ENCODE assay signal across 10 cellular contexts in the genomic region with DNA sequence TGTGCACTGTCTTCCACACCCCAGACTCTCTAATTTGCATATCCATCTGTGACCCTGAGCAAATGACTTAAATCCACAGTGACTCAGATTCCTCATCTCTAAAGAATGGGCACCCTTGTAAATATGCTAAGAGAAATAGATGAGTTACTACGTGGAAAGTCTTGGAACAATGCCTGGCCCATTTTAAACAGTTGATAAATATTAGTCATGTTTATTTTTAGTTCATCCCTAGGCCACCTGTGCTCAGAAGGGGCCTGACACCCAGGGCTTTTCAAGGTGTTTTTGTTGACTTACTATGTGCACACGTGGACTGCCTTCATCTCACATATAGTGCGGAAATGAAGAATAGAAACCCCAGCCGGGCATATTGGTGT. TPM values are rescaled to one million over a fixed set of nuclear protein-coding genes. Genes with fewer than 3 reads are reported as not detected.
DNase-seq lines count a peak whose midpoint lies in the region; ATAC-seq and TF ChIP-seq lines count a peak whose summit lies in the region.
"Had no signal": no experiment of that assay in that cellular context is flagged by ENCODE, and none has a peak within 500 bp of the region (broad histone marks: within the 10 kb centered on the region; RNA-seq: fewer than 3 reads in every experiment).

No MANE protein-coding gene starts in this region.

- intact Hi-C loops in Caco-2 (cut with micrococcal nuclease; ENCODE audit: unreplicated experiment), result no loop called here

- ATAC-seq in effector memory CD8-positive, alpha-beta T cell (replicated peaks), result no peak

- POLR2A ChIA-PET in Caco-2 (lab: Charles Lee), result no interaction called here

- H3K27me3 ChIP-seq in Caco-2 (replicated peaks; ENCODE audit: control insufficient read depth, insufficient read depth, low read length) (no peaks in the 10 kb centered on the region), brain microvascular endothelial cell (replicated peaks) (no peaks in the 10 kb centered on the region)

- H3K4me1 Mint-ChIP-seq in Caco-2 (ENCODE audit: low read depth, unreplicated experiment) (peaks cover 19% of the 10 kb centered on the region), mesothelial cell of epicardium (peaks cover 22% of the 10 kb centered on the region)
- H3K4me1 Mint-ChIP-seq in activated T-cell treated with anti-CD3 and anti-CD28 coated beads, Interleukin-2, amount 50 U/mL, for 24 hours (ENCODE audit: low read depth), result peaks cover 4% of the 10 kb centered on the region
- peaks cover 4 to 5% of the 10 kb centered on the region in 2 donors for H3K4me1 Mint-ChIP-seq in effector memory CD8-positive, alpha-beta T cell (ENCODE audit: low read depth in 2 of 2)

- no peaks in the 10 kb centered on the region for H3K36me3 ChIP-seq in Caco-2 (ENCODE audit: control insufficient read depth, insufficient read depth, low read length)
- H3K36me3 ChIP-seq in brain microvascular endothelial cell (replicated peaks), result no peaks in the 10 kb centered on the region

- in situ Hi-C loops in brain microvascular endothelial cell (cut with HindIII; ENCODE audit: low pct_ligation_motif_present, low sequenced_read_pairs), result no loop called here

- H3K27ac Mint-ChIP-seq in Caco-2 (ENCODE audit: unreplicated experiment) (peak overlapping the region; percentile 36), mesothelial cell of epicardium (peak overlapping the region; percentile 84)
- no peak overlapping the region for H3K27ac Mint-ChIP-seq in activated T-cell treated with anti-CD3 and anti-CD28 coated beads, Interleukin-2, amount 50 U/mL, for 24 hours
- no peak overlapping the region for H3K27ac Mint-ChIP-seq in effector memory CD8-positive, alpha-beta T cell
- H3K27ac Mint-ChIP-seq: nephron progenitor cell; stimulated activated naive CD8-positive, alpha-beta T cell treated with anti-CD3 and anti-CD28 coated beads, Interleukin-15, Interleukin-2, amounts not matched to agents 100 ng/mL and 50 ng/mL, for 24 hours had no signal

- DNase-seq in Caco-2, result no peak
- peak; percentile 49 for DNase-seq in NCI-H1436 (lab: John Stamatoyannopoulos, UW)
- peak; percentile 90 for DNase-seq in brain microvascular endothelial cell
- DNase-seq in mesothelial cell of epicardium (ENCODE audit: low spot score in 2 of 2, unreplicated experiment in 2 of 2), result no peak
- DNase-seq in activated T-cell treated with anti-CD3 and anti-CD28 coated beads, Interleukin-2, amount 50 U/mL, for 24 hours, result no peak
- no peak for DNase-seq in SK-N-DZ (ENCODE audit: low spot score)
- DNase-seq in effector memory CD8-positive, alpha-beta T cell, result no peak
- DNase-seq in caudate nucleus (lab: John Stamatoyannopoulos, UW), result no peak
- DNase-seq: nephron progenitor cell had no signal

- no peaks in the 10 kb centered on the region for H3K9me3 ChIP-seq in Caco-2

- TF ChIP-seq CTCF in Caco-2 (IDR thresholded peaks at IDR 0.05; ENCODE audit: insufficient read depth in 1 of 2, low read depth in 1 of 2, low read length in 1 of 2, severe bottlenecking in 1 of 2, unreplicated experiment in 1 of 2) (no peak), brain microvascular endothelial cell (IDR thresholded peaks at IDR 0.05; ENCODE audit: low read depth, low read length, missing control alignments) (no peak), mesothelial cell of epicardium (IDR thresholded peaks at IDR 0.05; ENCODE audit: unreplicated experiment) (no peak)

- peaks cover 26% of the 10 kb centered on the region for H3K4me1 ChIP-seq in Caco-2

- BruUV-seq in Caco-2 (replicated peaks; lab: Mats Ljungman, UMichigan), result no TSS peak

- H3K36me3 Mint-ChIP-seq in Caco-2 (ENCODE audit: insufficient read depth, unreplicated experiment), result peaks cover 6% of the 10 kb centered on the region
- peaks cover 4% of the 10 kb centered on the region for H3K36me3 Mint-ChIP-seq in mesothelial cell of epicardium
- H3K36me3 Mint-ChIP-seq in activated T-cell treated with anti-CD3 and anti-CD28 coated beads, Interleukin-2, amount 50 U/mL, for 24 hours (ENCODE audit: low read depth), result no peaks in the 10 kb centered on the region
- H3K36me3 Mint-ChIP-seq in effector memory CD8-positive, alpha-beta T cell (ENCODE audit: insufficient read depth), result no peaks in the 10 kb centered on the region

- no peaks in the 10 kb centered on the region for H3K27me3 Mint-ChIP-seq in Caco-2 (ENCODE audit: insufficient read depth, unreplicated experiment)
- H3K27me3 Mint-ChIP-seq in mesothelial cell of epicardium (ENCODE audit: low read depth), result peaks cover 7% of the 10 kb centered on the region
- H3K27me3 Mint-ChIP-seq in activated T-cell treated with anti-CD3 and anti-CD28 coated beads, Interleukin-2, amount 50 U/mL, for 24 hours, result peaks cover 52% of the 10 kb centered on the region
- peaks cover 16 to 53% of the 10 kb centered on the region in 2 donors for H3K27me3 Mint-ChIP-seq in effector memory CD8-positive, alpha-beta T cell

- peak overlapping the region; percentile 77 for H3K27ac ChIP-seq in brain microvascular endothelial cell
- no peak overlapping the region for H3K27ac ChIP-seq in caudate nucleus (ENCODE audit: low read depth, low read length)

- CTCF ChIA-PET in Caco-2 (lab: Charles Lee), result interaction anchor here (1.2 to 1.3 kb wide), 2 partner anchors 45 to 174 kb away, joined by 3 to 5 read pairs; a partner anchor contains a TSS

- H3K4me3 ChIP-seq in Caco-2 (ENCODE audit: low read depth, low read length), result no peak overlapping the region
- no peak overlapping the region for H3K4me3 ChIP-seq in brain microvascular endothelial cell (ENCODE audit: low read depth, low read length)

- H3K9me3 Mint-ChIP-seq in Caco-2 (ENCODE audit: unreplicated experiment), result no peaks in the 10 kb centered on the region
- peaks cover 11% of the 10 kb centered on the region for H3K9me3 Mint-ChIP-seq in mesothelial cell of epicardium
- peaks cover 6% of the 10 kb centered on the region for H3K9me3 Mint-ChIP-seq in activated T-cell treated with anti-CD3 and anti-CD28 coated beads, Interleukin-2, amount 50 U/mL, for 24 hours
- no peaks in the 10 kb centered on the region for H3K9me3 Mint-ChIP-seq in effector memory CD8-positive, alpha-beta T cell

- H3K4me3 Mint-ChIP-seq in Caco-2 (ENCODE audit: unreplicated experiment) (peak overlapping the region; percentile 4), mesothelial cell of epicardium (no peak overlapping the region)
- H3K4me3 Mint-ChIP-seq in activated T-cell treated with anti-CD3 and anti-CD28 coated beads, Interleukin-2, amount 50 U/mL, for 24 hours, result no peak overlapping the region
- H3K4me3 Mint-ChIP-seq in effector memory CD8-positive, alpha-beta T cell, result no peak overlapping the region
- H3K4me3 Mint-ChIP-seq: nephron progenitor cell; stimulated activated naive CD8-positive, alpha-beta T cell treated with anti-CD3 and anti-CD28 coated beads, Interleukin-15, Interleukin-2, amounts not matched to agents 100 ng/mL and 50 ng/mL, for 24 hours had no signal

RNA-seq across cellular contexts. Expression of a gene that starts 0.8 kb away (rescaled TPM):
- total RNA-seq in Caco-2 (2022) (2.3 and 2.7 TPM in 2 replicates), mesothelial cell of epicardium (10.4 to 10.7 TPM (median 10.5 TPM) in 3 replicates)
- polyA plus RNA-seq in SK-N-DZ (2014; cell fraction: cytosol; rRNA removed), result 0.36 and 1.2 TPM in 2 replicates
- 0.44 and 1.6 TPM in 2 replicates for polyA plus RNA-seq in SK-N-DZ (2014; cell fraction: nucleus; rRNA removed)

RNA-seq across cellular contexts. Expression of a gene that starts 18.5 kb away (rescaled TPM):
- total RNA-seq in Caco-2 (2022) (18.0 and 21.2 TPM in 2 replicates), mesothelial cell of epicardium (5.9 to 6.7 TPM (median 6.7 TPM) in 3 replicates)
- 0.29 and 0.75 TPM in 2 replicates for polyA plus RNA-seq in SK-N-DZ (2014; cell fraction: cytosol; rRNA removed)
- polyA plus RNA-seq in SK-N-DZ (2014; cell fraction: nucleus; rRNA removed), result 6.8 and 8.0 TPM in 2 replicates

RNA-seq across cellular contexts. Expression of a gene that starts 30.0 kb away (rescaled TPM):
- total RNA-seq in Caco-2 (2022) (not detected in 2 replicates), mesothelial cell of epicardium (0.32 to 0.67 TPM (median 0.47 TPM) in 3 replicates)
- polyA plus RNA-seq in SK-N-DZ (2014; cell fraction: cytosol; rRNA removed), result 0.17 and 0.22 TPM in 2 replicates
- polyA plus RNA-seq in SK-N-DZ (2014; cell fraction: nucleus; rRNA removed), result 2.4 and 8.4 TPM in 2 replicates

RNA-seq across cellular contexts. Expression of a gene that starts 43.7 kb away (rescaled TPM):
- total RNA-seq in Caco-2 (2022) (0.45 and 0.91 TPM in 2 replicates), mesothelial cell of epicardium (2.9 to 4.4 TPM (median 3.3 TPM) in 3 replicates)
- 1.0 and 2.6 TPM in 2 replicates for polyA plus RNA-seq in SK-N-DZ (2014; cell fraction: cytosol; rRNA removed)
- 0.83 and 1.4 TPM in 2 replicates for polyA plus RNA-seq in SK-N-DZ (2014; cell fraction: nucleus; rRNA removed)

RNA-seq across cellular contexts. Expression of a gene that starts 48.7 kb away (rescaled TPM):
- total RNA-seq in Caco-2 (2022), result 113 and 118 TPM in 2 replicates
- 70.1 to 73.0 TPM (median 71.5 TPM) in 3 replicates for total RNA-seq in mesothelial cell of epicardium
- 13.9 and 15.3 TPM in 2 replicates for polyA plus RNA-seq in SK-N-DZ (2014; cell fraction: cytosol; rRNA removed)
- polyA plus RNA-seq in SK-N-DZ (2014; cell fraction: nucleus; rRNA removed), result 22.0 and 32.5 TPM in 2 replicates

Comparison
In these comparisons a context has a peak if more than half of its experiments do, and no peak if none do; other contexts are left out.
1. DNase-seq: peak in NCI-H1436 (single experiment) and brain microvascular endothelial cell (single experiment); none in Caco-2 (0 of 2), mesothelial cell of epicardium (0 of 2), activated T-cell treated with anti-CD3 and anti-CD28 coated beads, Interleukin-2, amount 50 U/mL, for 24 hours (single experiment), SK-N-DZ (single experiment), effector memory CD8-positive, alpha-beta T cell (0 of 3) and caudate nucleus (0 of 61).
2. H3K27ac Mint-ChIP-seq: peak in Caco-2 (single experiment) and mesothelial cell of epicardium (single experiment); none in activated T-cell treated with anti-CD3 and anti-CD28 coated beads, Interleukin-2, amount 50 U/mL, for 24 hours (single experiment) and effector memory CD8-positive, alpha-beta T cell (0 of 2).